ENCODE assay signal across 23 cellular contexts in genomic region chr7:120785056-120785455, GRCh38.
DNase-seq lines count a peak whose midpoint lies in the region; FAIRE-seq and TF ChIP-seq lines count a peak whose summit lies in the region.
"Had no signal": no experiment of that assay in that cellular context is flagged by ENCODE, and none has a peak within 500 bp of the region (broad histone marks: within the 10 kb centered on the region; RNA-seq: fewer than 3 reads in every experiment).

No MANE protein-coding gene starts in this region.

- H3K14ac ChIP-seq in H9 (ENCODE audit: insufficient read depth, low read length) = no peak overlapping the region
- H3K14ac ChIP-seq in H1 (ENCODE audit: insufficient read length) = no peak overlapping the region

- H4K8ac ChIP-seq in H9 (replicated peaks; ENCODE audit: insufficient read length, low read depth, low read length) = no peak overlapping the region
- no peak overlapping the region for H4K8ac ChIP-seq in H1 (ENCODE audit: extremely low read depth, insufficient read depth, low read length)

- H3K36me3 ChIP-seq in H1 (ENCODE audit: control insufficient read depth in 2 of 4, insufficient read depth in 4 of 4, low read length in 3 of 4) = no peaks in the 10 kb centered on the region
- H3K36me3 ChIP-seq in neural progenitor cell = no peaks in the 10 kb centered on the region
- H3K36me3 ChIP-seq in adrenal gland (replicated peaks in 1 of 2) = no peaks in the 10 kb centered on the region
- H3K36me3 ChIP-seq: BE2C, HAP-1 had no signal

- H3K4me3 ChIP-seq in H1 (ENCODE audit: extremely low read depth in 1 of 4, insufficient read depth in 2 of 4, low read depth in 3 of 4, low read length in 4 of 4) (no peak overlapping the region), neural progenitor cell (no peak overlapping the region), adrenal gland (no peak overlapping the region), foreskin fibroblast (ENCODE audit: low read depth in 1 of 2, low read length in 2 of 2) (no peak overlapping the region)
- H3K4me3 ChIP-seq: HAP-1 had no signal

- H3K4me1 Mint-ChIP-seq in H9 = peaks cover 12 to 18% of the 10 kb centered on the region in 2 experiments
- peaks cover 11% of the 10 kb centered on the region for H3K4me1 Mint-ChIP-seq in neural progenitor cell
- H3K4me1 Mint-ChIP-seq in activated naive CD4-positive, alpha-beta T cell treated with anti-CD3 and anti-CD28 coated beads, Interleukin-2, amount 10 ng/mL, durations not matched to agents 7 days and 5 days = no peaks in the 10 kb centered on the region
- H3K4me1 Mint-ChIP-seq: CD14-positive monocyte; CD8-positive, alpha-beta memory T cell; IgD-negative memory B cell had no signal

- H3K9me3 ChIP-seq in H9 (ENCODE audit: control insufficient read depth, low read depth, low read length) (no peaks in the 10 kb centered on the region), H1 (ENCODE audit: insufficient read depth in 2 of 2, low read depth in 1 of 2, low read length in 1 of 2) (no peaks in the 10 kb centered on the region), neural progenitor cell (ENCODE audit: low read depth) (no peaks in the 10 kb centered on the region), adrenal gland (replicated peaks in 1 of 3) (no peaks in the 10 kb centered on the region)
- H3K9me3 ChIP-seq: BE2C, HAP-1 had no signal

- H3K79me2 ChIP-seq in H9 (ENCODE audit: insufficient read depth, low read length) (no peaks in the 10 kb centered on the region), H1 (ENCODE audit: control insufficient read depth in 1 of 2, insufficient read depth in 2 of 2, low read length in 2 of 2) (no peaks in the 10 kb centered on the region), neural progenitor cell (ENCODE audit: low read depth) (no peaks in the 10 kb centered on the region)

- no peak overlapping the region for H3K4me2 ChIP-seq in H9 (ENCODE audit: insufficient read depth, insufficient read length, low read length)
- peak overlapping the region in 1 of 2 experiments; percentile 15; a peak in 1 of 4 replicates for H3K4me2 ChIP-seq in H1 (ENCODE audit: insufficient read depth in 1 of 2, low read depth in 2 of 2, low read length in 2 of 2)
- H3K4me2 ChIP-seq in neural progenitor cell = no peak overlapping the region
- H3K4me2 ChIP-seq: KMS-11 had no signal

- H3K18ac ChIP-seq in H9 (ENCODE audit: insufficient read length, low read depth, low read length) = no peak overlapping the region
- no peak overlapping the region for H3K18ac ChIP-seq in H1 (ENCODE audit: extremely low read depth, low read length)

- H4K5ac ChIP-seq in H9 (ENCODE audit: insufficient read length, low read depth, low read length) (no peak overlapping the region), H1 (ENCODE audit: insufficient read length, low read depth, low read length) (no peak overlapping the region)

- no peak for DNase-seq in H9
- DNase-seq in NCI-H69 (lab: John Stamatoyannopoulos, UW) = peak; percentile 57
- DNase-seq in H1 (ENCODE audit: low read depth in 1 of 2, low spot score in 2 of 2) = no peak
- DNase-seq in neural progenitor cell (ENCODE audit: low spot score) = no peak
- no peak for DNase-seq in activated naive CD4-positive, alpha-beta T cell treated with anti-CD3 and anti-CD28 coated beads, Interleukin-2, amount 10 ng/mL, durations not matched to agents 7 days and 5 days
- no peak for DNase-seq in adrenal gland
- DNase-seq in NCI-H510A treated with DMSO at 0.1 percent for 48 hours (lab: John Stamatoyannopoulos, UW) = no peak
- DNase-seq in foreskin fibroblast = no peak
- DNase-seq: BE2C; Calu3; CD8-positive, alpha-beta memory T cell; DMS79 treated with DMSO at 0.1 percent for 48 hours; MM.1S; NCI-H2029; NCI-H2171; NCI-H526; SHP77 had no signal

- no CpG with 5 or more reads among the region's 1 CpG for WGBS in H9 (ENCODE audit: extremely low coverage, insufficient read length, low lambda C conversion rate)
- WGBS in H1 (ENCODE audit: extremely low coverage in 1 of 2, insufficient coverage in 1 of 2, insufficient read length in 1 of 2, insufficient replicate concordance in 2 of 2, low coverage in 1 of 2, low lambda C conversion rate in 2 of 2, missing lambda C conversion rate in 1 of 2), 2 experiments = 75% methylated on average over 1 of the region's 1 CpG; no CpG with 5 or more reads in 1 of the 2 experiments
- 30 to 61% (median 43%) methylated on average over 1 of the region's 1 CpG for WGBS in adrenal gland, 4 donors

- H2BK12ac ChIP-seq in H9 (ENCODE audit: insufficient read length, low read depth, low read length) = no peak overlapping the region
- 0 out of 2 replicates have a peak overlapping the region, but pooled peaks have one; percentile 33 for H2BK12ac ChIP-seq in H1 (ENCODE audit: low read depth, low read length)

- H3K27me3 ChIP-seq in H9 (ENCODE audit: insufficient read depth, low read length) = no peaks in the 10 kb centered on the region
- no peaks in the 10 kb centered on the region for H3K27me3 ChIP-seq in H1 (replicated peaks in 1 of 4; ENCODE audit: control insufficient read depth in 3 of 4, extremely low read depth in 1 of 4, insufficient read depth in 3 of 4, low read length in 3 of 4)
- H3K27me3 ChIP-seq in neural progenitor cell = no peaks in the 10 kb centered on the region
- no peaks in the 10 kb centered on the region for H3K27me3 ChIP-seq in adrenal gland

- H3K4me1 ChIP-seq in H9 (ENCODE audit: insufficient read depth, low read length) (peaks cover 3% of the 10 kb centered on the region; the same call in 1 of the 2 replicates), H1 (replicated peaks in 1 of 4; ENCODE audit: control insufficient read depth in 3 of 4, insufficient read depth in 4 of 4, low read length in 3 of 4) (peaks cover 2 to 9% (median 5%) of the 10 kb centered on the region in 4 experiments; a peak in 5 of 7 replicates), neural progenitor cell (peaks cover 10% of the 10 kb centered on the region), adrenal gland (replicated peaks in 1 of 2) (no peaks in the 10 kb centered on the region)
- H3K4me1 ChIP-seq: BE2C, HAP-1 had no signal

- H3K9ac ChIP-seq in H9 (ENCODE audit: extremely low read depth, insufficient read length, low read length) = no peak overlapping the region
- H3K9ac ChIP-seq in H1 (replicated peaks in 1 of 4; ENCODE audit: extremely low read depth in 1 of 4, low read depth in 3 of 4, low read length in 3 of 4) = no peak overlapping the region
- no peak overlapping the region for H3K9ac ChIP-seq in neural progenitor cell
- H3K9ac ChIP-seq: KMS-11 had no signal

- H2AFZ ChIP-seq in H9 (ENCODE audit: low read length) (no peak overlapping the region), H1 (ENCODE audit: low read length) (peak overlapping the region; percentile 26; the same call in 1 of the 2 replicates), neural progenitor cell (replicated peaks) (peak overlapping the region; percentile 23)

- H3K4me3 Mint-ChIP-seq in H9 (no peak overlapping the region), neural progenitor cell (no peak overlapping the region)
- H3K4me3 Mint-ChIP-seq in activated naive CD4-positive, alpha-beta T cell treated with anti-CD3 and anti-CD28 coated beads, Interleukin-2, amount 10 ng/mL, durations not matched to agents 7 days and 5 days = no peak overlapping the region
- H3K4me3 Mint-ChIP-seq: CD14-positive monocyte; CD8-positive, alpha-beta memory T cell; IgD-negative memory B cell had no signal

- H3K4ac ChIP-seq in H9 (ENCODE audit: low read depth, low read length) (no peak overlapping the region), H1 (replicated peaks; ENCODE audit: insufficient read length, low read depth, low read length) (no peak overlapping the region)

- H2BK5ac ChIP-seq in H9 (ENCODE audit: insufficient read length, low read length) (no peak overlapping the region), H1 (ENCODE audit: low read depth, low read length) (peak overlapping the region; percentile 48; the same call in 1 of the 2 replicates)

- H3K23me2 ChIP-seq in H9 (ENCODE audit: insufficient read length, low read depth, low read length, poor library complexity, severe bottlenecking) = no peaks in the 10 kb centered on the region
- no peaks in the 10 kb centered on the region; the same call in 1 of the 2 replicates for H3K23me2 ChIP-seq in H1 (ENCODE audit: low read depth, low read length)

- H3K56ac ChIP-seq in H9 (ENCODE audit: insufficient read length, low read depth, low read length) = no peak overlapping the region
- no peak overlapping the region for H3K56ac ChIP-seq in H1 (replicated peaks; ENCODE audit: insufficient read length, low read depth, low read length)

- CTCF ChIA-PET in H1 (lab: Charles Lee; ENCODE audit: partially characterized antibody) = interaction anchor here (0.6 to 2.3 kb wide), 5 partner anchors 12 to 540 kb away, joined by 3 to 10 read pairs (median 4); no protein-coding TSS in a partner anchor
- CTCF ChIA-PET in activated naive CD4-positive, alpha-beta T cell treated with anti-CD3 and anti-CD28 coated beads, Interleukin-2, amount 10 ng/mL, durations not matched to agents 7 days and 5 days (lab: Charles Lee) = interaction anchor here (1.1 kb wide), 1 partner anchor 21 kb away, joined by 3 read pairs; no protein-coding TSS in a partner anchor

- no peak overlapping the region for H3K27ac ChIP-seq in H9 (ENCODE audit: insufficient read length, low read depth, low read length)
- no peak overlapping the region for H3K27ac ChIP-seq in H1 (ENCODE audit: low read depth, low read length)
- H3K27ac ChIP-seq in neural progenitor cell = no peak overlapping the region
- no peak overlapping the region for H3K27ac ChIP-seq in adrenal gland
- H3K27ac ChIP-seq: KMS-11, RWPE1 had no signal

- peak overlapping the region in 2 of 3 experiments; percentile 49 to 50; a peak in 3 of 7 replicates for H3K27ac Mint-ChIP-seq in H9
- no peak overlapping the region for H3K27ac Mint-ChIP-seq in neural progenitor cell
- no peak overlapping the region for H3K27ac Mint-ChIP-seq in activated naive CD4-positive, alpha-beta T cell treated with anti-CD3 and anti-CD28 coated beads, Interleukin-2, amount 10 ng/mL, durations not matched to agents 7 days and 5 days
- H3K27ac Mint-ChIP-seq: CD14-positive monocyte; CD8-positive, alpha-beta memory T cell; IgD-negative memory B cell had no signal

- no peaks in the 10 kb centered on the region for H3F3A ChIP-seq in neural progenitor cell (ENCODE audit: low read depth)

- no peaks in the 10 kb centered on the region for H3K79me1 ChIP-seq in H9 (ENCODE audit: insufficient read depth, low read depth, low read length, poor library complexity, severe bottlenecking)
- no peaks in the 10 kb centered on the region for H3K79me1 ChIP-seq in H1 (ENCODE audit: low read depth, low read length)

- peaks cover 0 to 2% (median 0%) of the 10 kb centered on the region in 3 experiments; a peak in 1 of 7 replicates for H3K36me3 Mint-ChIP-seq in H9 (ENCODE audit: insufficient read depth in 1 of 3, low read depth in 3 of 3)
- H3K36me3 Mint-ChIP-seq in neural progenitor cell = peaks cover 3% of the 10 kb centered on the region
- no peaks in the 10 kb centered on the region for H3K36me3 Mint-ChIP-seq in activated naive CD4-positive, alpha-beta T cell treated with anti-CD3 and anti-CD28 coated beads, Interleukin-2, amount 10 ng/mL, durations not matched to agents 7 days and 5 days
- H3K36me3 Mint-ChIP-seq: CD14-positive monocyte; CD8-positive, alpha-beta memory T cell; IgD-negative memory B cell had no signal

- H2BK15ac ChIP-seq in H9 (ENCODE audit: low read depth, low read length) (no peak overlapping the region), H1 (ENCODE audit: low read length) (no peak overlapping the region)

- H2AK5ac ChIP-seq in H9 (ENCODE audit: insufficient read length, low read length) = no peak overlapping the region
- H2AK5ac ChIP-seq in H1 (ENCODE audit: low read depth, low read length) = no peak overlapping the region

- H3K27me3 Mint-ChIP-seq in H9 (ENCODE audit: low read depth) (no peaks in the 10 kb centered on the region), neural progenitor cell (ENCODE audit: insufficient read depth, low read depth) (no peaks in the 10 kb centered on the region)
- H3K27me3 Mint-ChIP-seq in activated naive CD4-positive, alpha-beta T cell treated with anti-CD3 and anti-CD28 coated beads, Interleukin-2, amount 10 ng/mL, durations not matched to agents 7 days and 5 days = no peaks in the 10 kb centered on the region

- H2BK20ac ChIP-seq in H9 (ENCODE audit: low read depth, low read length, poor library complexity, severe bottlenecking) (no peak overlapping the region), H1 (ENCODE audit: low read length) (no peak overlapping the region)

- H4K91ac ChIP-seq in H9 (ENCODE audit: insufficient read length, low read depth, low read length) (no peak overlapping the region), H1 (replicated peaks; ENCODE audit: insufficient read length, low read length) (no peak overlapping the region)

- no peak for TF ChIP-seq RAD21 in H1 (IDR thresholded peaks at IDR 0.05 in 1 of 2, conservative IDR thresholded peaks at IDR 0.05 in 1 of 2; ENCODE audit: low read depth in 2 of 2, low read length in 2 of 2)

- no peak for TF ChIP-seq POLR2A in H1 (IDR thresholded peaks at IDR 0.05; ENCODE audit: control extremely low read depth in 1 of 2, low read depth in 2 of 2, low read length in 2 of 2)
- no peak for TF ChIP-seq POLR2A in adrenal gland (IDR thresholded peaks at IDR 0.05)

- no peak for TF ChIP-seq EP300 in H1 (IDR thresholded peaks at IDR 0.05; ENCODE audit: borderline replicate concordance in 1 of 2, low read depth in 2 of 2, low read length in 2 of 2)

- TF ChIP-seq CTCF in H9 (conservative IDR thresholded peaks at IDR 0.05) (no peak), H1 (IDR thresholded peaks at IDR 0.05; ENCODE audit: control extremely low read depth in 1 of 3, insufficient read depth in 1 of 3, low read depth in 1 of 3, low read length in 3 of 3) (no peak), neural progenitor cell (IDR thresholded peaks at IDR 0.05) (no peak), adrenal gland (IDR thresholded peaks at IDR 0.05) (no peak), foreskin fibroblast (IDR thresholded peaks at IDR 0.05; ENCODE audit: low read depth, low read length) (no peak)

- FAIRE-seq in H1 (lab: Jason Lieb, UNC) = no peak
- FAIRE-seq: GM19239 had no signal

- H2BK120ac ChIP-seq in H9 (ENCODE audit: low read depth, low read length, poor library complexity, severe bottlenecking) (no peak overlapping the region), H1 (replicated peaks; ENCODE audit: low read depth, low read length) (peak overlapping the region; percentile 66)

- no peaks in the 10 kb centered on the region for H3K9me3 Mint-ChIP-seq in H9
- H3K9me3 Mint-ChIP-seq in neural progenitor cell = no peaks in the 10 kb centered on the region
- H3K9me3 Mint-ChIP-seq in activated naive CD4-positive, alpha-beta T cell treated with anti-CD3 and anti-CD28 coated beads, Interleukin-2, amount 10 ng/mL, durations not matched to agents 7 days and 5 days = no peaks in the 10 kb centered on the region
- H3K9me3 Mint-ChIP-seq: CD14-positive monocyte; CD8-positive, alpha-beta memory T cell; IgD-negative memory B cell had no signal

- POLR2A ChIA-PET in H1 (lab: Charles Lee; ENCODE audit: partially characterized antibody) = interaction anchor here (0.6 kb wide), 1 partner anchor 169 kb away, joined by 5 read pairs; no protein-coding TSS in a partner anchor

- no peak overlapping the region for H3T11ph ChIP-seq in H9 (ENCODE audit: low read length)

- H4K20me1 ChIP-seq in H9 (ENCODE audit: control insufficient read depth, insufficient read depth, insufficient read length) = no peaks in the 10 kb centered on the region
- no peaks in the 10 kb centered on the region for H4K20me1 ChIP-seq in H1 (replicated peaks in 1 of 2; ENCODE audit: control insufficient read depth in 1 of 2, insufficient read depth in 2 of 2, low read length in 2 of 2)
- H4K20me1 ChIP-seq in neural progenitor cell (ENCODE audit: low read depth) = no peaks in the 10 kb centered on the region

- H3K23ac ChIP-seq in H9 (ENCODE audit: insufficient read length, low read depth, low read length) = no peak overlapping the region
- H3K23ac ChIP-seq in H1 (ENCODE audit: insufficient read length) = no peak overlapping the region

- intact Hi-C loops in adrenal gland (cut with DNase I) = no loop called here

Comparison
In these comparisons a context has a peak if more than half of its experiments do, and no peak if none do; other contexts are left out.
1. H3K27ac Mint-ChIP-seq: peak in H9 (2 of 3); none in neural progenitor cell (single experiment) and activated naive CD4-positive, alpha-beta T cell treated with anti-CD3 and anti-CD28 coated beads, Interleukin-2, amount 10 ng/mL, durations not matched to agents 7 days and 5 days (single experiment).